In genomic region chr6:139987091-139987490, GRCh38 we compare ENCODE assay signal across 25 cellular contexts.
"Had no signal": no experiment of that assay in that cellular context is flagged by ENCODE, and none has a peak within 500 bp of the region (broad histone marks: within the 10 kb centered on the region; RNA-seq: fewer than 3 reads in every experiment).

No MANE protein-coding gene starts in this region.

- ATAC-seq: natural killer cell; right lobe of liver; stimulated activated naive CD8-positive, alpha-beta T cell treated with anti-CD3 and anti-CD28 coated beads, Interleukin-15, Interleukin-2, amounts not matched to agents 100 U/mL and 50 U/mL, for 24 hours; upper lobe of right lung had no signal

- H3K4me2 ChIP-seq: neural progenitor cell had no signal

- DNase-seq: islet precursor cell; left ventricle myocardium inferior; mesendoderm; naive B cell; natural killer cell; nephron progenitor cell; occipital lobe; ovary; right lobe of liver; stimulated activated CD4-positive, alpha-beta T cell treated with anti-CD3 and anti-CD28 coated beads, Interleukin-12 subunit alpha, Interleukin-12 subunit beta, amount 100 ng/mL, for 4 hours; stimulated activated CD4-positive, alpha-beta T cell treated with anti-CD3 and anti-CD28 coated beads, Interleukin-15, amount 100 ng/mL, for 24 hours; stimulated activated CD4-positive, alpha-beta T cell treated with anti-CD3 and anti-CD28 coated beads, Interleukin-2, amount 100 ng/mL, for 24 hours; stimulated activated CD4-positive, alpha-beta T cell treated with anti-CD3 and anti-CD28 coated beads, Interleukin-4, amount 100 ng/mL, for 1 hour; stimulated activated naive B cell treated with anti-CD40 and anti-IgM and Interleukin-4, amounts not matched to agents 10 μg/mL and 1 μg/mL and 100 μg/mL, for 72 hours; stimulated activated naive CD8-positive, alpha-beta T cell treated with anti-CD3 and anti-CD28 coated beads, Interleukin-15, Interleukin-2, amounts not matched to agents 100 U/mL and 50 U/mL, for 24 hours; stomach; testis; tibial artery; trophoblast cell; upper lobe of right lung had no signal

- H2AFZ ChIP-seq: neural progenitor cell had no signal

- H3K4me1 ChIP-seq: right lobe of liver had no signal

- H3K9ac ChIP-seq: neural progenitor cell had no signal

- H3K27me3 ChIP-seq: neural progenitor cell, neutrophil, ovary, right atrium auricular region, right lobe of liver, stomach, testis, tibial artery, upper lobe of right lung had no signal

- H3K9me3 ChIP-seq: left ventricle myocardium inferior, neutrophil, ovary, right atrium auricular region, right lobe of liver, stomach, testis, tibial artery, upper lobe of right lung had no signal

- H3K36me3 ChIP-seq: left ventricle myocardium inferior, neural progenitor cell, neutrophil, ovary, right atrium auricular region, right lobe of liver, stomach, tibial artery, upper lobe of right lung had no signal

- H3K27ac ChIP-seq: left ventricle myocardium inferior, neural progenitor cell, neutrophil, ovary, right atrium auricular region, right lobe of liver, skin epidermis, stomach, testis, tibial artery, upper lobe of right lung had no signal

- H3K4me3 ChIP-seq: left ventricle myocardium inferior, lung, neural progenitor cell, ovary, right atrium auricular region, right lobe of liver, skin epidermis, stomach, testis, tibial artery, upper lobe of right lung had no signal
